In genomic region chr3:127536818-127537810, GRCh38 we compare ENCODE assay signal across 18 cellular contexts. TPM values are rescaled to one million over a fixed set of nuclear protein-coding genes. Genes with fewer than 3 reads are reported as not detected.
DNase-seq lines count a peak whose midpoint lies in the region; ATAC-seq and TF ChIP-seq lines count a peak whose summit lies in the region.
"Had no signal": no experiment of that assay in that cellular context is flagged by ENCODE, and none has a peak within 500 bp of the region (broad histone marks: within the 10 kb centered on the region; RNA-seq: fewer than 3 reads in every experiment).

No MANE protein-coding gene starts in this region.

- H3F3A ChIP-seq in neural progenitor cell (ENCODE audit: low read depth): no peaks in the 10 kb centered on the region

- DNase-seq in NCI-H2029 (lab: John Stamatoyannopoulos, UW) (peak; percentile 57), NCI-H2029 treated with DMSO at 0.1 percent for 48 hours (lab: John Stamatoyannopoulos, UW) (no peak), NCI-H1092 treated with DMSO at 0.1 percent for 48 hours (lab: John Stamatoyannopoulos, UW) (peak; percentile 80), neural progenitor cell (ENCODE audit: low spot score) (peak; percentile 69), foreskin fibroblast (no peak)
- DNase-seq in activated CD4-positive, alpha-beta T cell treated with anti-CD3 and anti-CD28 coated beads, Interleukin-2, amount 10 ng/mL, durations not matched to agents 24 days and 14 days: no peak
- DNase-seq: CD4-positive, alpha-beta T cell; effector CD8-positive, alpha-beta T cell; MG63; naive thymus-derived CD4-positive, alpha-beta T cell; right cardiac atrium; stimulated activated CD4-positive, alpha-beta T cell treated with anti-CD3 and anti-CD28 coated beads, Interleukin-1b, Interleukin-23, amount 100 ng/mL, for 48 hours; thyroid gland had no signal

- no peaks in the 10 kb centered on the region for H3K36me3 Mint-ChIP-seq in neural progenitor cell
- no peaks in the 10 kb centered on the region for H3K36me3 Mint-ChIP-seq in activated CD4-positive, alpha-beta T cell treated with anti-CD3 and anti-CD28 coated beads, Interleukin-2, amount 10 ng/mL, durations not matched to agents 24 days and 14 days (ENCODE audit: low read depth)
- H3K36me3 Mint-ChIP-seq: activated naive CD8-positive, alpha-beta T cell; naive thymus-derived CD4-positive, alpha-beta T cell had no signal

- no peaks in the 10 kb centered on the region for H3K79me2 ChIP-seq in neural progenitor cell (ENCODE audit: low read depth)

- H3K27me3 ChIP-seq in neural progenitor cell: no peaks in the 10 kb centered on the region
- H3K27me3 ChIP-seq: MG63, thyroid gland had no signal

- H3K4me3 Mint-ChIP-seq in neural progenitor cell: peak overlapping the region; percentile 59
- H3K4me3 Mint-ChIP-seq in activated CD4-positive, alpha-beta T cell treated with anti-CD3 and anti-CD28 coated beads, Interleukin-2, amount 10 ng/mL, durations not matched to agents 24 days and 14 days: no peak overlapping the region
- H3K4me3 Mint-ChIP-seq: activated CD4-positive, alpha-beta T cell treated with anti-CD3 and anti-CD28 coated beads for 36 hours; activated naive CD8-positive, alpha-beta T cell; CD4-positive, alpha-beta T cell had no signal

- H3K4me2 ChIP-seq in neural progenitor cell: peak overlapping the region; percentile 51

- no peak for TF ChIP-seq CTCF in neural progenitor cell (IDR thresholded peaks at IDR 0.05)
- no peak for TF ChIP-seq CTCF in foreskin fibroblast (IDR thresholded peaks at IDR 0.05; ENCODE audit: low read depth, low read length)

- no peak overlapping the region for H3K9ac ChIP-seq in neural progenitor cell

- ATAC-seq in HG02759 (IDR thresholded peaks at IDR 0.05; ENCODE audit: unreplicated experiment): no peak
- ATAC-seq: naive thymus-derived CD4-positive, alpha-beta T cell; Right ventricle myocardium inferior had no signal

- peak overlapping the region; percentile 57 for H2AFZ ChIP-seq in neural progenitor cell (replicated peaks)

- peak overlapping the region; percentile 77 for H3K27ac ChIP-seq in angular gyrus (ENCODE audit: low read depth, low read length)
- H3K27ac ChIP-seq in neural progenitor cell: no peak overlapping the region
- H3K27ac ChIP-seq: thyroid gland had no signal

- H4K20me1 ChIP-seq in neural progenitor cell (ENCODE audit: low read depth): no peaks in the 10 kb centered on the region

- no peak overlapping the region for H3K4me3 ChIP-seq in neural progenitor cell
- no peak overlapping the region for H3K4me3 ChIP-seq in foreskin fibroblast (ENCODE audit: low read depth in 1 of 2, low read length in 2 of 2)
- H3K4me3 ChIP-seq: MG63, thyroid gland had no signal

- H3K36me3 ChIP-seq in neural progenitor cell: no peaks in the 10 kb centered on the region
- H3K36me3 ChIP-seq: MG63, thyroid gland had no signal

- H3K9me3 ChIP-seq in neural progenitor cell (ENCODE audit: low read depth): no peaks in the 10 kb centered on the region
- H3K9me3 ChIP-seq: MG63, thyroid gland had no signal

- peaks cover 29% of the 10 kb centered on the region for H3K4me1 ChIP-seq in neural progenitor cell

- peaks cover 13% of the 10 kb centered on the region for H3K27me3 Mint-ChIP-seq in neural progenitor cell (ENCODE audit: insufficient read depth, low read depth)
- H3K27me3 Mint-ChIP-seq in activated CD4-positive, alpha-beta T cell treated with anti-CD3 and anti-CD28 coated beads, Interleukin-2, amount 10 ng/mL, durations not matched to agents 24 days and 14 days: peaks cover 3% of the 10 kb centered on the region
- H3K27me3 Mint-ChIP-seq: CD4-positive, alpha-beta T cell had no signal

- peak overlapping the region; percentile 97 for H3K27ac Mint-ChIP-seq in neural progenitor cell
- H3K27ac Mint-ChIP-seq in activated CD4-positive, alpha-beta T cell treated with anti-CD3 and anti-CD28 coated beads, Interleukin-2, amount 10 ng/mL, durations not matched to agents 24 days and 14 days: no peak overlapping the region
- H3K27ac Mint-ChIP-seq: activated CD4-positive, alpha-beta T cell treated with anti-CD3 and anti-CD28 coated beads for 36 hours; activated naive CD8-positive, alpha-beta T cell; CD4-positive, alpha-beta T cell had no signal

- H3K9me3 Mint-ChIP-seq in neural progenitor cell: no peaks in the 10 kb centered on the region
- H3K9me3 Mint-ChIP-seq in activated CD4-positive, alpha-beta T cell treated with anti-CD3 and anti-CD28 coated beads, Interleukin-2, amount 10 ng/mL, durations not matched to agents 24 days and 14 days: no peaks in the 10 kb centered on the region
- H3K9me3 Mint-ChIP-seq: CD4-positive, alpha-beta T cell; naive thymus-derived CD4-positive, alpha-beta T cell had no signal

- intact Hi-C loops in activated CD4-positive, alpha-beta T cell treated with anti-CD3 and anti-CD28 coated beads, Interleukin-2, amount 10 ng/mL, durations not matched to agents 24 days and 14 days (cut with micrococcal nuclease): no loop called here

- peaks cover 60% of the 10 kb centered on the region for H3K4me1 Mint-ChIP-seq in neural progenitor cell
- peaks cover 3% of the 10 kb centered on the region for H3K4me1 Mint-ChIP-seq in activated CD4-positive, alpha-beta T cell treated with anti-CD3 and anti-CD28 coated beads, Interleukin-2, amount 10 ng/mL, durations not matched to agents 24 days and 14 days

RNA-seq across cellular contexts. Expression of gene TPRA1, which starts 53.4 kb away (rescaled TPM):
- 11.8 and 27.4 TPM in 2 replicates for total RNA-seq in neural progenitor cell (ENCODE audit: low replicate concordance)
- 32.9 and 37.2 TPM in 2 replicates for total RNA-seq in activated CD4-positive, alpha-beta T cell treated with anti-CD3 and anti-CD28 coated beads, Interleukin-2, amount 10 ng/mL, durations not matched to agents 24 days and 14 days

Comparison
In these comparisons a context has a peak if more than half of its experiments do, and no peak if none do; other contexts are left out.
1. DNase-seq: peak in NCI-H2029 (single experiment), NCI-H1092 treated with DMSO at 0.1 percent for 48 hours (single experiment) and neural progenitor cell (single experiment); none in NCI-H2029 treated with DMSO at 0.1 percent for 48 hours (single experiment), foreskin fibroblast (0 of 2) and activated CD4-positive, alpha-beta T cell treated with anti-CD3 and anti-CD28 coated beads, Interleukin-2, amount 10 ng/mL, durations not matched to agents 24 days and 14 days (single experiment).